Comparison of ENCODE assay signal across 8 cellular contexts in genomic region chr10:68550747-68551411, GRCh38. TPM values are rescaled to one million over a fixed set of nuclear protein-coding genes. Genes with fewer than 3 reads are reported as not detected.
DNase-seq lines count a peak whose midpoint lies in the region; ATAC-seq and TF ChIP-seq lines count a peak whose summit lies in the region.
"Had no signal": no experiment of that assay in that cellular context is flagged by ENCODE, and none has a peak within 500 bp of the region (broad histone marks: within the 10 kb centered on the region; RNA-seq: fewer than 3 reads in every experiment).

No MANE protein-coding gene starts in this region.

- DNase-seq in M059J (ENCODE audit: low read depth) (peak; percentile 82), SK-N-MC (ENCODE audit: low read depth, low spot score) (peak; percentile 28), kidney tubule cell (ENCODE audit: low spot score) (peak; percentile 68), stromal cell of bone marrow (ENCODE audit: low read depth) (peak; percentile 80)
- DNase-seq in central memory CD8-positive, alpha-beta T cell (ENCODE audit: low spot score in 2 of 2): peak in 1 of 2 donors; percentile 21

- H3K36me3 ChIP-seq in DOHH2 (ENCODE audit: control insufficient read depth, low read length) (no peaks in the 10 kb centered on the region), SK-N-MC (ENCODE audit: insufficient read depth, low read length) (no peaks in the 10 kb centered on the region)

- H3K9me3 ChIP-seq in DOHH2 (ENCODE audit: control insufficient read depth, insufficient read depth, low read length) (no peaks in the 10 kb centered on the region), SK-N-MC (ENCODE audit: low read depth, low read length) (no peaks in the 10 kb centered on the region)

- no peaks in the 10 kb centered on the region for H3K9me3 Mint-ChIP-seq in central memory CD8-positive, alpha-beta T cell

- no peaks in the 10 kb centered on the region for H3K4me1 Mint-ChIP-seq in central memory CD8-positive, alpha-beta T cell

- no peak overlapping the region for H3K4me2 ChIP-seq in DOHH2 (ENCODE audit: low read length)

- ATAC-seq in GM21526 (IDR thresholded peaks at IDR 0.05; ENCODE audit: low FRiP score, unreplicated experiment): peak; percentile 72
- ATAC-seq in central memory CD8-positive, alpha-beta T cell (replicated peaks; ENCODE audit: extremely low read depth, poor library complexity, severe bottlenecking): peak; percentile 54

- H3K27me3 Mint-ChIP-seq in central memory CD8-positive, alpha-beta T cell: no peaks in the 10 kb centered on the region

- no peaks in the 10 kb centered on the region for H3K79me2 ChIP-seq in DOHH2 (ENCODE audit: control insufficient read depth, low read length)

- no peaks in the 10 kb centered on the region for H3K36me3 Mint-ChIP-seq in central memory CD8-positive, alpha-beta T cell (ENCODE audit: insufficient read depth)
- H3K36me3 Mint-ChIP-seq: activated naive CD8-positive, alpha-beta T cell had no signal

- no peak overlapping the region for H3K4me3 Mint-ChIP-seq in central memory CD8-positive, alpha-beta T cell
- H3K4me3 Mint-ChIP-seq: activated naive CD8-positive, alpha-beta T cell had no signal

- H3K9me2 ChIP-seq in DOHH2 (replicated peaks; ENCODE audit: control insufficient read depth, low read length): no peaks in the 10 kb centered on the region

- no peak overlapping the region for H3K9ac ChIP-seq in SK-N-MC (ENCODE audit: insufficient read length)

- H3K27ac ChIP-seq in DOHH2 (ENCODE audit: low read depth, low read length) (no peak overlapping the region), SK-N-MC (no peak overlapping the region)

- H4K20me1 ChIP-seq in DOHH2 (ENCODE audit: control insufficient read depth, insufficient read depth, low read depth, low read length): no peaks in the 10 kb centered on the region

- no peak overlapping the region for H3K4me3 ChIP-seq in DOHH2 (ENCODE audit: low read length)
- H3K4me3 ChIP-seq in SK-N-MC: no peak overlapping the region

- TF ChIP-seq CTCF in DOHH2 (IDR thresholded peaks at IDR 0.05; ENCODE audit: low read depth, low read length, poor library complexity, severe bottlenecking): peak; percentile 74

- H3F3A ChIP-seq in DOHH2 (ENCODE audit: control insufficient read depth, insufficient read depth): no peaks in the 10 kb centered on the region

- H3K27ac Mint-ChIP-seq in central memory CD8-positive, alpha-beta T cell (ENCODE audit: low read depth): no peak overlapping the region
- H3K27ac Mint-ChIP-seq: activated naive CD8-positive, alpha-beta T cell had no signal

- no peaks in the 10 kb centered on the region for H3K27me3 ChIP-seq in DOHH2 (ENCODE audit: control insufficient read depth, low read length)

- H3K4me1 ChIP-seq in DOHH2 (ENCODE audit: control insufficient read depth, low read length): no peaks in the 10 kb centered on the region

RNA-seq across cellular contexts. Expression of gene TET1, which starts 9.3 kb away (rescaled TPM):
- total RNA-seq in M059J (2014; rRNA removed; shearing (Covaris generic)): 2.8 and 4.0 TPM in 2 replicates

RNA-seq across cellular contexts. Expression of gene SLC25A16, which starts 23.6 kb away (rescaled TPM):
- total RNA-seq in M059J (2014; rRNA removed; shearing (Covaris generic)): 4.8 and 8.9 TPM in 2 replicates
